ENCODE assay signal across 12 cellular contexts in genomic region chr1:154276797-154277196, GRCh38. TPM values are rescaled to one million over a fixed set of nuclear protein-coding genes. Genes with fewer than 3 reads are reported as not detected.
A peak's percentile ranks its signal among the peaks of the same experiment; 100 is the strongest.
DNase-seq lines count a peak whose midpoint lies in the region; ATAC-seq and TF ChIP-seq lines count a peak whose summit lies in the region.
"Had no signal": no experiment of that assay in that cellular context is flagged by ENCODE, and none has a peak within 500 bp of the region (broad histone marks: within the 10 kb centered on the region; RNA-seq: fewer than 3 reads in every experiment).

No MANE protein-coding gene starts in this region.

- H3K4me1 ChIP-seq in heart right ventricle, result peaks cover 2 to 18% (median 12%) of the 10 kb centered on the region in 9 donors
- H3K4me1 ChIP-seq: SJCRH30 had no signal

- no peak overlapping the region for H3K27ac Mint-ChIP-seq in type B pancreatic cell
- H3K27ac Mint-ChIP-seq: activated naive CD4-positive, alpha-beta T cell treated with anti-CD3 and anti-CD28 coated beads, Interleukin-2, amount 50 U/mL, for 24 hours had no signal

- DNase-seq in heart right ventricle (no peak), cardiac septum (ENCODE audit: low spot score) (no peak), OCI-M1 (lab: John Stamatoyannopoulos, UW) (peak; percentile 53), cardiac fibroblast (ENCODE audit: low read depth in 2 of 2) (no peak), type B pancreatic cell (ENCODE audit: extremely low spot score, unreplicated experiment) (no peak), NCI-H2196 (lab: John Stamatoyannopoulos, UW; ENCODE audit: unreplicated experiment) (no peak)
- DNase-seq: DMS79, nucleus accumbens had no signal

- peaks cover 0 to 46% (median 20%) of the 10 kb centered on the region in 9 donors for H3K36me3 ChIP-seq in heart right ventricle
- H3K36me3 ChIP-seq: SJCRH30 had no signal

- no peak overlapping the region for H3K4me3 ChIP-seq in heart right ventricle
- no peak overlapping the region for H3K4me3 ChIP-seq in cardiac fibroblast (replicated peaks in 1 of 2; ENCODE audit: low read depth in 2 of 2, low read length in 2 of 2)
- H3K4me3 ChIP-seq: SJCRH30 had no signal

- TF ChIP-seq CTCF in heart right ventricle (IDR thresholded peaks at IDR 0.05) (peak in 7 of 9 donors; percentile 11 to 35 (median 20)), cardiac fibroblast (IDR thresholded peaks at IDR 0.05; ENCODE audit: low read depth, low read length) (peak; percentile 39), type B pancreatic cell (conservative IDR thresholded peaks at IDR 0.05) (peak; percentile 49)

- no peaks in the 10 kb centered on the region for H3K9me3 ChIP-seq in heart right ventricle
- H3K9me3 ChIP-seq: SJCRH30 had no signal

- H3K9me3 Mint-ChIP-seq in type B pancreatic cell, result no peaks in the 10 kb centered on the region
- H3K9me3 Mint-ChIP-seq: activated naive CD4-positive, alpha-beta T cell treated with anti-CD3 and anti-CD28 coated beads, Interleukin-2, amount 50 U/mL, for 24 hours had no signal

- H3K4me3 Mint-ChIP-seq in type B pancreatic cell, result no peak overlapping the region
- H3K4me3 Mint-ChIP-seq: activated naive CD4-positive, alpha-beta T cell treated with anti-CD3 and anti-CD28 coated beads, Interleukin-2, amount 50 U/mL, for 24 hours had no signal

- intact Hi-C loops in heart right ventricle (cut with DNase I), result loop anchor here in 1 of 10 donors (10.0 kb wide), 1 partner anchor 282 kb away; the partner anchor contains the start of gene RPS27
- intact Hi-C loops in cardiac septum (cut with DNase I), result loop anchor here (10.0 kb wide), 1 partner anchor 282 kb away; the partner anchor contains the start of gene RPS27

- H3K27me3 Mint-ChIP-seq in type B pancreatic cell, result no peaks in the 10 kb centered on the region
- H3K27me3 Mint-ChIP-seq: activated naive CD4-positive, alpha-beta T cell treated with anti-CD3 and anti-CD28 coated beads, Interleukin-2, amount 50 U/mL, for 24 hours had no signal

- H3K4me1 Mint-ChIP-seq in type B pancreatic cell (ENCODE audit: unreplicated experiment), result peaks cover 12% of the 10 kb centered on the region

- no peaks in the 10 kb centered on the region for H3K27me3 ChIP-seq in heart right ventricle
- H3K27me3 ChIP-seq: SJCRH30 had no signal

- 87 to 89% methylated on average over 7 of the region's 7 CpGs for WGBS in heart right ventricle, 2 donors

- no peak for ATAC-seq in heart right ventricle
- no peak for ATAC-seq in GM18868 (IDR thresholded peaks at IDR 0.05; ENCODE audit: unreplicated experiment)
- ATAC-seq in GM21360 (IDR thresholded peaks at IDR 0.05; ENCODE audit: unreplicated experiment), result no peak

- H3K27ac ChIP-seq in heart right ventricle, result no peak overlapping the region
- H3K27ac ChIP-seq: SJCRH30 had no signal

- H3K36me3 Mint-ChIP-seq in type B pancreatic cell, result peaks cover 4% of the 10 kb centered on the region

RNA-seq across cellular contexts. Expression of gene HAX1, which starts 4.4 kb away (rescaled TPM):
- total RNA-seq in heart right ventricle (100 to 1,000 TPM; 162 to 196 (median 171) TPM), cardiac septum (132 TPM), type B pancreatic cell (ENCODE audit: low replicate concordance) (62.2 and 70.0 TPM in 2 replicates)
- 100 to 1,000 TPM; 171 to 313 TPM for polyA plus RNA-seq in heart right ventricle

RNA-seq across cellular contexts. Expression of gene AQP10, which starts 44.1 kb away (rescaled TPM):
- 1 to 10 TPM in 1 of 10 donors, under 1 TPM in 6, not detected in 3; 0.12 to 1.5 (median 0.48) TPM for total RNA-seq in heart right ventricle
- polyA plus RNA-seq in heart right ventricle, result under 1 TPM in 1 of 2 donors, not detected in 1; 0.35 TPM
- total RNA-seq in cardiac septum, result 0.70 TPM
- 0.12 and 0.27 TPM in 2 replicates for total RNA-seq in type B pancreatic cell (ENCODE audit: low replicate concordance)
- total RNA-seq: SJCRH30 had no signal

RNA-seq across cellular contexts. Expression of gene ATP8B2, which starts 48.5 kb away (rescaled TPM):
- total RNA-seq in heart right ventricle (10 to 100 TPM; 10.3 to 17.3 (median 13.3) TPM), cardiac septum (22.5 TPM), type B pancreatic cell (ENCODE audit: low replicate concordance) (11.5 and 39.5 TPM in 2 replicates)
- 10 to 100 TPM in 1 of 2 donors, 1 to 10 TPM in 1; 8.0 to 16.8 TPM for polyA plus RNA-seq in heart right ventricle

RNA-seq across cellular contexts. Expression of gene UBAP2L, which starts 56.0 kb away (rescaled TPM):
- total RNA-seq in heart right ventricle, result 100 to 1,000 TPM; 103 to 135 (median 112) TPM
- 10 to 100 TPM; 55.2 to 61.8 TPM for polyA plus RNA-seq in heart right ventricle
- total RNA-seq in cardiac septum, result 111 TPM
- total RNA-seq in type B pancreatic cell (ENCODE audit: low replicate concordance), result 188 and 216 TPM in 2 replicates
